Comparison of ENCODE assay signal across 23 cellular contexts in genomic region chr10:23361665-23362064, GRCh38. TPM values are rescaled to one million over a fixed set of nuclear protein-coding genes. Genes with fewer than 3 reads are reported as not detected.
"Had no signal": no experiment of that assay in that cellular context is flagged by ENCODE, and none has a peak within 500 bp of the region (broad histone marks: within the 10 kb centered on the region; RNA-seq: fewer than 3 reads in every experiment).

No MANE protein-coding gene starts in this region.

- ATAC-seq: HepG2 had no signal

- H3K27me3 ChIP-seq: MG63, SJSA1 had no signal

- DNase-seq: IMR-90, Karpas-422, KG1, MG63, NCI-H1092, NCI-H1105 treated with DMSO at 0.1 percent for 48 hours, NCI-H1417 treated with DMSO at 0.1 percent for 48 hours, NCI-H187, NCI-H2029, NCI-H2081 treated with DMSO at 0.1 percent for 48 hours, NCI-H2171, NCI-H226, NCI-H446, NCI-H510A, NCI-H524 treated with DMSO at 0.1 percent for 48 hours, NCI-H69, NCI-H774, Right ventricle myocardium superior, RPMI8226, SIG-M5 had no signal

- H3K9me3 ChIP-seq: MG63, SJSA1 had no signal

- H3K4me1 ChIP-seq: SJSA1 had no signal

- H3K36me3 ChIP-seq: MG63, SJSA1 had no signal

- H3K4me3 ChIP-seq: MG63, SJSA1, SK-N-MC had no signal

- H3K27ac ChIP-seq: SJSA1, SK-N-MC had no signal

RNA-seq across cellular contexts. Expression of gene C10orf67, which starts 17.1 kb away (rescaled TPM):
- total RNA-seq: HepG2, SJSA1 had no signal
- polyA plus RNA-seq: HepG2 had no signal
